Comparison of ENCODE assay signal across 8 cellular contexts in genomic region chr3:30689202-30689641, GRCh38.
DNase-seq lines count a peak whose midpoint lies in the region; ATAC-seq and TF ChIP-seq lines count a peak whose summit lies in the region.

No MANE protein-coding gene starts in this region.

- H3K27ac ChIP-seq in WERI-Rb-1: no peak overlapping the region

- DNase-seq in activated naive CD4-positive, alpha-beta T cell treated with anti-CD3 and anti-CD28 coated beads for 36 hours: no peak
- no peak for DNase-seq in activated naive CD4-positive, alpha-beta T cell treated with Interleukin-2 at 50 U/mL for 16 hours
- DNase-seq in islet precursor cell (peak; percentile 81), WERI-Rb-1 (no peak)
- no peak for DNase-seq in stimulated activated naive CD8-positive, alpha-beta T cell treated with anti-CD3 and anti-CD28 coated beads, Interleukin-15, amount 100 ng/mL, for 72 hours

- no peaks in the 10 kb centered on the region for H3K27me3 ChIP-seq in WERI-Rb-1 (ENCODE audit: insufficient read depth, low read depth, severe bottlenecking)

- peak; percentile 89 for ATAC-seq in stimulated activated naive CD8-positive, alpha-beta T cell treated with anti-CD3 and anti-CD28 coated beads, Interleukin-15, amount 100 ng/mL, for 72 hours
- ATAC-seq in HG03175 (IDR thresholded peaks at IDR 0.05; ENCODE audit: unreplicated experiment) (no peak), GM19455 (IDR thresholded peaks at IDR 0.05; ENCODE audit: unreplicated experiment) (no peak)

- H3K4me3 Mint-ChIP-seq in activated naive CD4-positive, alpha-beta T cell treated with anti-CD3 and anti-CD28 coated beads for 36 hours: peak overlapping the region; percentile 28
- H3K4me3 Mint-ChIP-seq in activated naive CD8-positive, alpha-beta T cell: peak overlapping the region; percentile 79
- H3K4me3 Mint-ChIP-seq in stimulated activated naive CD8-positive, alpha-beta T cell treated with anti-CD3 and anti-CD28 coated beads, Interleukin-15, amount 100 ng/mL, for 72 hours: peak overlapping the region; percentile 61 to 81

- H3K4me3 ChIP-seq in WERI-Rb-1 (ENCODE audit: low read depth, low read length): no peak overlapping the region

- H3K36me3 ChIP-seq in WERI-Rb-1: no peaks in the 10 kb centered on the region

- H3K4me1 Mint-ChIP-seq in activated naive CD4-positive, alpha-beta T cell treated with anti-CD3 and anti-CD28 coated beads for 36 hours (ENCODE audit: low read depth): peaks cover 90% of the 10 kb centered on the region
- peaks cover 92% of the 10 kb centered on the region for H3K4me1 Mint-ChIP-seq in activated naive CD8-positive, alpha-beta T cell (ENCODE audit: low read depth)
- peaks cover 95% of the 10 kb centered on the region for H3K4me1 Mint-ChIP-seq in stimulated activated naive CD8-positive, alpha-beta T cell treated with anti-CD3 and anti-CD28 coated beads, Interleukin-15, amount 100 ng/mL, for 72 hours

- no peaks in the 10 kb centered on the region for H3K9me3 ChIP-seq in WERI-Rb-1 (ENCODE audit: severe bottlenecking)

- peaks cover 77% of the 10 kb centered on the region for H3K36me3 Mint-ChIP-seq in activated naive CD4-positive, alpha-beta T cell treated with anti-CD3 and anti-CD28 coated beads for 36 hours (ENCODE audit: low read depth)
- H3K36me3 Mint-ChIP-seq in activated naive CD8-positive, alpha-beta T cell: peaks cover 36% of the 10 kb centered on the region

- no peaks in the 10 kb centered on the region for H3K27me3 Mint-ChIP-seq in activated naive CD4-positive, alpha-beta T cell treated with anti-CD3 and anti-CD28 coated beads for 36 hours (ENCODE audit: low read depth)
- no peaks in the 10 kb centered on the region for H3K27me3 Mint-ChIP-seq in activated naive CD8-positive, alpha-beta T cell
- no peaks in the 10 kb centered on the region for H3K27me3 Mint-ChIP-seq in stimulated activated naive CD8-positive, alpha-beta T cell treated with anti-CD3 and anti-CD28 coated beads, Interleukin-15, amount 100 ng/mL, for 72 hours

- CTCF ChIA-PET in activated naive CD4-positive, alpha-beta T cell treated with anti-CD3 and anti-CD28 coated beads for 36 hours (lab: Charles Lee): interaction anchor here (0.6 to 2.1 kb wide), 6 partner anchors 10 to 575 kb away, joined by 3 to 6 read pairs (median 3); no protein-coding TSS in a partner anchor

- intact Hi-C loops in activated naive CD4-positive, alpha-beta T cell treated with anti-CD3 and anti-CD28 coated beads for 36 hours (cut with micrococcal nuclease): loop anchor here (10.0 kb wide), 1 partner anchor 846 kb away; the partner anchor contains the start of gene STT3B

- H3K9me3 Mint-ChIP-seq in activated naive CD4-positive, alpha-beta T cell treated with anti-CD3 and anti-CD28 coated beads for 36 hours: no peaks in the 10 kb centered on the region
- H3K9me3 Mint-ChIP-seq in activated naive CD8-positive, alpha-beta T cell (ENCODE audit: low read depth): peaks cover 3% of the 10 kb centered on the region
- no peaks in the 10 kb centered on the region for H3K9me3 Mint-ChIP-seq in stimulated activated naive CD8-positive, alpha-beta T cell treated with anti-CD3 and anti-CD28 coated beads, Interleukin-15, amount 100 ng/mL, for 72 hours

- no peak for TF ChIP-seq CTCF in WERI-Rb-1 (IDR thresholded peaks at IDR 0.05; ENCODE audit: low read depth, low read length)

- H3K27ac Mint-ChIP-seq in activated naive CD4-positive, alpha-beta T cell treated with anti-CD3 and anti-CD28 coated beads for 36 hours: peak overlapping the region; percentile 94
- peak overlapping the region; percentile 98 for H3K27ac Mint-ChIP-seq in activated naive CD8-positive, alpha-beta T cell
- H3K27ac Mint-ChIP-seq in stimulated activated naive CD8-positive, alpha-beta T cell treated with anti-CD3 and anti-CD28 coated beads, Interleukin-15, amount 100 ng/mL, for 72 hours: peak overlapping the region; percentile 87 to 97

Comparison
In these comparisons a context has a peak if more than half of its experiments do, and no peak if none do; other contexts are left out.
1. H3K4me3 Mint-ChIP-seq: peak in every context shown above with its lines; median percentile 79 in activated naive CD8-positive, alpha-beta T cell; 71 in stimulated activated naive CD8-positive, alpha-beta T cell treated with anti-CD3 and anti-CD28 coated beads, Interleukin-15, amount 100 ng/mL, for 72 hours; 28 in activated naive CD4-positive, alpha-beta T cell treated with anti-CD3 and anti-CD28 coated beads for 36 hours.